3 cellular contexts compared by ENCODE assay signal in the genomic region with DNA sequence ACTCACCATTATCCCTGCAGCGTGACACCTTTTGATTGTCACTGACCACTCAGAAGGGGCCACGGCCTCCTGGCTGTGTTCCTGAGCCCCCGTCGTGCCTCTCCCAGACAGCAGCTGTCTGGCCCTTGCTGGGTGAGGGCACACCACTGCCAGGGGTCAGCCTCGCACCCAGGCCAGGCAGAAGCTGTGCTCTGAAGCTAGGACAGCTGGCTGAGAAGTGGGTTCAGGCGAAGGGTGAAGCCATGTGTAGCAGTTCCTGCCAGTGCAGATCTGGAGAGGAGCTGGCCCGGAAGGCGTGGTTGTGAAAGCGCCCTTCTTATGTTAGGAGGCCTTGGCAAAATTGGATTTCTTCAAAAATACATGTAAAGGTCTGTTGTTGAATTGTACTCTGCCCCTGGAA.
TF ChIP-seq lines count a peak whose summit lies in the region.

No MANE protein-coding gene starts in this region.

TF ChIP-seq in SK-N-SH, 30 proteins besides CTCF, POLR2A, EP300 and RAD21:
- TF ChIP-seq POLR2AphosphoS5 (IDR thresholded peaks at IDR 0.05; ENCODE audit: low read depth, low read length) (no peak), FOSL2 (IDR thresholded peaks at IDR 0.05; ENCODE audit: borderline replicate concordance, low read depth) (no peak), NFIC (IDR thresholded peaks at IDR 0.05; ENCODE audit: borderline replicate concordance) (no peak), RCOR1 (IDR thresholded peaks at IDR 0.05; ENCODE audit: low read length) (no peak), TAF1 (IDR thresholded peaks at IDR 0.05; ENCODE audit: borderline replicate concordance, low read depth, low read length) (no peak), FOXJ3 (CRISPR knock-in tag; IDR thresholded peaks at IDR 0.05) (no peak), MEF2A (IDR thresholded peaks at IDR 0.05; ENCODE audit: borderline replicate concordance, low read depth) (no peak), SIN3A (IDR thresholded peaks at IDR 0.05; ENCODE audit: borderline replicate concordance, low read depth, low read length) (no peak), SMC3 (IDR thresholded peaks at IDR 0.05; ENCODE audit: low read depth, low read length) (no peak), CHD2 (IDR thresholded peaks at IDR 0.05; ENCODE audit: low read length, partially characterized antibody) (no peak), RFX5 (IDR thresholded peaks at IDR 0.05; ENCODE audit: low read length) (no peak), YY1 (IDR thresholded peaks at IDR 0.05; ENCODE audit: low read depth) (no peak), GABPA (IDR thresholded peaks at IDR 0.05; ENCODE audit: low read depth) (no peak), MXI1 (IDR thresholded peaks at IDR 0.05; ENCODE audit: low read depth, low read length) (no peak), NRF1 (IDR thresholded peaks at IDR 0.05; ENCODE audit: low read depth, low read length) (no peak)
- TF ChIP-seq, protein P1, sequence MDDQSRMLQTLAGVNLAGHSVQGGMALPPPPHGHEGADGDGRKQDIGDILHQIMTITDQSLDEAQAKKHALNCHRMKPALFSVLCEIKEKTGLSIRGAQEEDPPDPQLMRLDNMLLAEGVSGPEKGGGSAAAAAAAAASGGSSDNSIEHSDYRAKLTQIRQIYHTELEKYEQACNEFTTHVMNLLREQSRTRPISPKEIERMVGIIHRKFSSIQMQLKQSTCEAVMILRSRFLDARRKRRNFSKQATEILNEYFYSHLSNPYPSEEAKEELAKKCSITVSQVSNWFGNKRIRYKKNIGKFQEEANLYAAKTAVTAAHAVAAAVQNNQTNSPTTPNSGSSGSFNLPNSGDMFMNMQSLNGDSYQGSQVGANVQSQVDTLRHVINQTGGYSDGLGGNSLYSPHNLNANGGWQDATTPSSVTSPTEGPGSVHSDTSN (IDR thresholded peaks at IDR 0.05) = no peak
- TF ChIP-seq, protein P2, sequence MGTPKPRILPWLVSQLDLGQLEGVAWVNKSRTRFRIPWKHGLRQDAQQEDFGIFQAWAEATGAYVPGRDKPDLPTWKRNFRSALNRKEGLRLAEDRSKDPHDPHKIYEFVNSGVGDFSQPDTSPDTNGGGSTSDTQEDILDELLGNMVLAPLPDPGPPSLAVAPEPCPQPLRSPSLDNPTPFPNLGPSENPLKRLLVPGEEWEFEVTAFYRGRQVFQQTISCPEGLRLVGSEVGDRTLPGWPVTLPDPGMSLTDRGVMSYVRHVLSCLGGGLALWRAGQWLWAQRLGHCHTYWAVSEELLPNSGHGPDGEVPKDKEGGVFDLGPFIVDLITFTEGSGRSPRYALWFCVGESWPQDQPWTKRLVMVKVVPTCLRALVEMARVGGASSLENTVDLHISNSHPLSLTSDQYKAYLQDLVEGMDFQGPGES (IDR thresholded peaks at IDR 0.05; ENCODE audit: low read depth, low read length) = no peak
- TF ChIP-seq, protein P3, sequence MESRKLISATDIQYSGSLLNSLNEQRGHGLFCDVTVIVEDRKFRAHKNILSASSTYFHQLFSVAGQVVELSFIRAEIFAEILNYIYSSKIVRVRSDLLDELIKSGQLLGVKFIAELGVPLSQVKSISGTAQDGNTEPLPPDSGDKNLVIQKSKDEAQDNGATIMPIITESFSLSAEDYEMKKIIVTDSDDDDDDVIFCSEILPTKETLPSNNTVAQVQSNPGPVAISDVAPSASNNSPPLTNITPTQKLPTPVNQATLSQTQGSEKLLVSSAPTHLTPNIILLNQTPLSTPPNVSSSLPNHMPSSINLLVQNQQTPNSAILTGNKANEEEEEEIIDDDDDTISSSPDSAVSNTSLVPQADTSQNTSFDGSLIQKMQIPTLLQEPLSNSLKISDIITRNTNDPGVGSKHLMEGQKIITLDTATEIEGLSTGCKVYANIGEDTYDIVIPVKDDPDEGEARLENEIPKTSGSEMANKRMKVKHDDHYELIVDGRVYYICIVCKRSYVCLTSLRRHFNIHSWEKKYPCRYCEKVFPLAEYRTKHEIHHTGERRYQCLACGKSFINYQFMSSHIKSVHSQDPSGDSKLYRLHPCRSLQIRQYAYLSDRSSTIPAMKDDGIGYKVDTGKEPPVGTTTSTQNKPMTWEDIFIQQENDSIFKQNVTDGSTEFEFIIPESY (IDR thresholded peaks at IDR 0.05; ENCODE audit: borderline replicate concordance, low read depth) = no peak

TF ChIP-seq in SK-N-SH treated with all-trans-retinoic acid at 6 μM for 48 hours, 23 proteins besides CTCF, POLR2A, EP300 and RAD21:
- TF ChIP-seq ISL1 (CRISPR knock-in tag; IDR thresholded peaks at IDR 0.05) (no peak), TOX (CRISPR knock-in tag; IDR thresholded peaks at IDR 0.05; ENCODE audit: borderline replicate concordance) (no peak), ZNF8 (CRISPR knock-in tag; IDR thresholded peaks at IDR 0.05) (no peak), ZNF565 (CRISPR knock-in tag; conservative IDR thresholded peaks at IDR 0.05; ENCODE audit: low read depth) (no peak), BACH2 (CRISPR knock-in tag; IDR thresholded peaks at IDR 0.05; ENCODE audit: borderline replicate concordance) (no peak), ZNF70 (CRISPR knock-in tag; IDR thresholded peaks at IDR 0.05) (no peak), PPARA (CRISPR knock-in tag; IDR thresholded peaks at IDR 0.05; ENCODE audit: borderline replicate concordance) (no peak), ZFP3 (CRISPR knock-in tag; IDR thresholded peaks at IDR 0.05) (no peak), GLIS3 (CRISPR knock-in tag; IDR thresholded peaks at IDR 0.05) (no peak), SNAI2 (CRISPR knock-in tag; IDR thresholded peaks at IDR 0.05) (no peak), TCF4 (CRISPR knock-in tag; IDR thresholded peaks at IDR 0.05; ENCODE audit: borderline replicate concordance) (no peak)
- TF ChIP-seq, protein P4, sequence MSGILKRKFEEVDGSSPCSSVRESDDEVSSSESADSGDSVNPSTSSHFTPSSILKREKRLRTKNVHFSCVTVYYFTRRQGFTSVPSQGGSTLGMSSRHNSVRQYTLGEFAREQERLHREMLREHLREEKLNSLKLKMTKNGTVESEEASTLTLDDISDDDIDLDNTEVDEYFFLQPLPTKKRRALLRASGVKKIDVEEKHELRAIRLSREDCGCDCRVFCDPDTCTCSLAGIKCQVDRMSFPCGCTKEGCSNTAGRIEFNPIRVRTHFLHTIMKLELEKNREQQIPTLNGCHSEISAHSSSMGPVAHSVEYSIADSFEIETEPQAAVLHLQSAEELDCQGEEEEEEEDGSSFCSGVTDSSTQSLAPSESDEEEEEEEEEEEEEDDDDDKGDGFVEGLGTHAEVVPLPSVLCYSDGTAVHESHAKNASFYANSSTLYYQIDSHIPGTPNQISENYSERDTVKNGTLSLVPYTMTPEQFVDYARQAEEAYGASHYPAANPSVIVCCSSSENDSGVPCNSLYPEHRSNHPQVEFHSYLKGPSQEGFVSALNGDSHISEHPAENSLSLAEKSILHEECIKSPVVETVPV (CRISPR knock-in tag; IDR thresholded peaks at IDR 0.05) = no peak

TF ChIP-seq in GM23338, 12 proteins besides CTCF, POLR2A, EP300 and RAD21 (continued from another document):
- no peak for TF ChIP-seq ZNF331 (CRISPR knock-in tag; IDR thresholded peaks at IDR 0.05; ENCODE audit: low read depth)
